24 cellular contexts compared by ENCODE assay signal in the genomic region with DNA sequence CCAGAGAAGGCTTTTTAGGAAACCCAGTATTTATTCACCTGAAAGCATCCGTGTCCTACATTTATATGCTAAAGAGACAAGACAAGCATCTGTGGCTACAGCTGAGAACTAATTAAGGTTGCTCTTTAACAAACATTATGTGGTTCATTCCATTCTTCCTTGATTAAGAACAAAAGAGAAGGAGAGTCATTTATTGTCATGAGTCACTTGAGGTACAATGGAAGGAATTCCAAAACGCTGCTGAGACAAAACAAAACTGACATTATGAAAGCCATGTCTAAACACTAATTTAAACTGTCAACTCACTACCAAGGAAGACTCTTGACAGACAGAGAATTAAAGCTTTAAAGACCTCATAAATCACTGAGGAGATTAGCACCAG.
DNase-seq lines count a peak whose midpoint lies in the region; ATAC-seq and TF ChIP-seq lines count a peak whose summit lies in the region.
"Had no signal": no experiment of that assay in that cellular context is flagged by ENCODE, and none has a peak within 500 bp of the region (broad histone marks: within the 10 kb centered on the region; RNA-seq: fewer than 3 reads in every experiment).

No MANE protein-coding gene starts in this region.

- H3K4me2 ChIP-seq in H9 (ENCODE audit: insufficient read depth, insufficient read length, low read length) (peak overlapping the region; percentile 62), neural progenitor cell (peak overlapping the region; percentile 61)

- H2BK120ac ChIP-seq in H9 (ENCODE audit: low read depth, low read length, poor library complexity, severe bottlenecking) = no peak overlapping the region

- H3T11ph ChIP-seq in H9 (ENCODE audit: low read length) = no peak overlapping the region

- H3K4me1 ChIP-seq in H9 (ENCODE audit: insufficient read depth, low read length) = peaks cover 5% of the 10 kb centered on the region
- peaks cover 29% of the 10 kb centered on the region for H3K4me1 ChIP-seq in neural progenitor cell
- no peaks in the 10 kb centered on the region for H3K4me1 ChIP-seq in prostate gland (replicated peaks)
- H3K4me1 ChIP-seq: esophagus squamous epithelium, left ventricle myocardium inferior, spleen had no signal

- no peak overlapping the region for H2AK5ac ChIP-seq in H9 (ENCODE audit: insufficient read length, low read length)

- H3K14ac ChIP-seq in H9 (ENCODE audit: insufficient read depth, low read length) = no peak overlapping the region

- H3K9me3 ChIP-seq in H9 (ENCODE audit: control insufficient read depth, low read depth, low read length) (no peaks in the 10 kb centered on the region), neural progenitor cell (ENCODE audit: low read depth) (no peaks in the 10 kb centered on the region), T-helper 17 cell (ENCODE audit: control insufficient read depth, low read length, poor library complexity, severe bottlenecking) (no peaks in the 10 kb centered on the region), prostate gland (no peaks in the 10 kb centered on the region)
- H3K9me3 ChIP-seq: esophagus squamous epithelium, left ventricle myocardium inferior, spleen had no signal

- no peak overlapping the region for H3K18ac ChIP-seq in H9 (ENCODE audit: insufficient read length, low read depth, low read length)

- no peak overlapping the region for H2BK12ac ChIP-seq in H9 (ENCODE audit: insufficient read length, low read depth, low read length)

- peaks cover 29% of the 10 kb centered on the region for H3F3A ChIP-seq in neural progenitor cell (ENCODE audit: low read depth)

- H3K27ac ChIP-seq in H9 (ENCODE audit: insufficient read length, low read depth, low read length) = peak overlapping the region; percentile 73
- H3K27ac ChIP-seq in neural progenitor cell = peak overlapping the region; percentile 86
- no peak overlapping the region for H3K27ac ChIP-seq in prostate gland
- H3K27ac ChIP-seq: dorsolateral prefrontal cortex, esophagus squamous epithelium, left ventricle myocardium inferior, spleen had no signal

- H3K36me3 Mint-ChIP-seq in H9 (ENCODE audit: insufficient read depth in 1 of 3, low read depth in 3 of 3) = peaks cover 0 to 2% (median 0%) of the 10 kb centered on the region in 3 experiments; a peak in 1 of 7 replicates
- no peaks in the 10 kb centered on the region for H3K36me3 Mint-ChIP-seq in neural progenitor cell
- H3K36me3 Mint-ChIP-seq in T-helper 17 cell (ENCODE audit: low read depth) = no peaks in the 10 kb centered on the region
- H3K36me3 Mint-ChIP-seq: immature natural killer cell, type B pancreatic cell had no signal

- no peak overlapping the region for H4K91ac ChIP-seq in H9 (ENCODE audit: insufficient read length, low read depth, low read length)

- no peak overlapping the region for H3K56ac ChIP-seq in H9 (ENCODE audit: insufficient read length, low read depth, low read length)

- H3K23ac ChIP-seq in H9 (ENCODE audit: insufficient read length, low read depth, low read length) = no peak overlapping the region

- TF ChIP-seq CTCF in H9 (conservative IDR thresholded peaks at IDR 0.05) (no peak), epithelial cell of proximal tubule (conservative IDR thresholded peaks at IDR 0.05; ENCODE audit: low read depth, low read length) (no peak), neural progenitor cell (IDR thresholded peaks at IDR 0.05) (no peak), prostate gland (IDR thresholded peaks at IDR 0.05) (no peak)

- H4K5ac ChIP-seq in H9 (ENCODE audit: insufficient read length, low read depth, low read length) = no peak overlapping the region

- no peaks in the 10 kb centered on the region for H3K79me2 ChIP-seq in H9 (ENCODE audit: insufficient read depth, low read length)
- H3K79me2 ChIP-seq in neural progenitor cell (ENCODE audit: low read depth) = no peaks in the 10 kb centered on the region

- TF ChIP-seq POLR2A in prostate gland (IDR thresholded peaks at IDR 0.05) = no peak

- H2AFZ ChIP-seq in H9 (ENCODE audit: low read length) = no peak overlapping the region
- no peak overlapping the region for H2AFZ ChIP-seq in neural progenitor cell (replicated peaks)

- no peaks in the 10 kb centered on the region for H3K79me1 ChIP-seq in H9 (ENCODE audit: insufficient read depth, low read depth, low read length, poor library complexity, severe bottlenecking)

- no CpG with 5 or more reads among the region's 2 CpGs for WGBS in H9 (ENCODE audit: extremely low coverage, insufficient read length, low lambda C conversion rate)
- 21% methylated on average over 2 of the region's 2 CpGs for WGBS in prostate gland

- no peaks in the 10 kb centered on the region for H3K23me2 ChIP-seq in H9 (ENCODE audit: insufficient read length, low read depth, low read length, poor library complexity, severe bottlenecking)

- intact Hi-C loops in prostate gland (cut with DNase I) = no loop called here

- no peak overlapping the region for H2BK15ac ChIP-seq in H9 (ENCODE audit: low read depth, low read length)

- H4K20me1 ChIP-seq in H9 (ENCODE audit: control insufficient read depth, insufficient read depth, insufficient read length) (no peaks in the 10 kb centered on the region), neural progenitor cell (ENCODE audit: low read depth) (no peaks in the 10 kb centered on the region)

- H4K8ac ChIP-seq in H9 (replicated peaks; ENCODE audit: insufficient read length, low read depth, low read length) = no peak overlapping the region

- H3K4ac ChIP-seq in H9 (ENCODE audit: low read depth, low read length) = no peak overlapping the region

- no peak overlapping the region for H2BK5ac ChIP-seq in H9 (ENCODE audit: insufficient read length, low read length)

- no peaks in the 10 kb centered on the region; a peak in 1 of 5 replicates for H3K9me3 Mint-ChIP-seq in H9
- H3K9me3 Mint-ChIP-seq in neural progenitor cell = no peaks in the 10 kb centered on the region
- H3K9me3 Mint-ChIP-seq: CD4-positive, alpha-beta T cell; type B pancreatic cell had no signal

- H3K27ac Mint-ChIP-seq in H9 (peak overlapping the region in 2 of 3 experiments; percentile 76 to 91; a peak in 4 of 7 replicates), neural progenitor cell (no peak overlapping the region), T-helper 17 cell (no peak overlapping the region)
- H3K27ac Mint-ChIP-seq: activated CD8-positive, alpha-beta T cell treated with anti-CD3 and anti-CD28 coated beads, Interleukin-2, amount 10 ng/mL, durations not matched to agents 7 days and 5 days; CD4-positive, alpha-beta T cell; immature natural killer cell; type B pancreatic cell had no signal

- no peaks in the 10 kb centered on the region for H3K27me3 ChIP-seq in H9 (ENCODE audit: insufficient read depth, low read length)
- H3K27me3 ChIP-seq in neural progenitor cell = peaks cover 3% of the 10 kb centered on the region
- no peaks in the 10 kb centered on the region for H3K27me3 ChIP-seq in prostate gland (replicated peaks; ENCODE audit: insufficient read depth)
- H3K27me3 ChIP-seq: esophagus squamous epithelium, spleen had no signal

- no peak overlapping the region for H2BK20ac ChIP-seq in H9 (ENCODE audit: low read depth, low read length, poor library complexity, severe bottlenecking)

- peaks cover 37 to 45% of the 10 kb centered on the region in 2 experiments for H3K4me1 Mint-ChIP-seq in H9
- peaks cover 4% of the 10 kb centered on the region for H3K4me1 Mint-ChIP-seq in neural progenitor cell
- no peaks in the 10 kb centered on the region for H3K4me1 Mint-ChIP-seq in T-helper 17 cell
- H3K4me1 Mint-ChIP-seq: immature natural killer cell had no signal

- no peak overlapping the region for H3K4me3 Mint-ChIP-seq in H9
- H3K4me3 Mint-ChIP-seq in neural progenitor cell = no peak overlapping the region
- H3K4me3 Mint-ChIP-seq in T-helper 17 cell = no peak overlapping the region
- H3K4me3 Mint-ChIP-seq: activated CD8-positive, alpha-beta T cell treated with anti-CD3 and anti-CD28 coated beads, Interleukin-2, amount 10 ng/mL, durations not matched to agents 7 days and 5 days; CD4-positive, alpha-beta T cell; immature natural killer cell; type B pancreatic cell had no signal

- H3K27me3 Mint-ChIP-seq in H9 (ENCODE audit: low read depth) = peaks cover 23% of the 10 kb centered on the region
- H3K27me3 Mint-ChIP-seq in neural progenitor cell (ENCODE audit: insufficient read depth, low read depth) = no peaks in the 10 kb centered on the region
- no peaks in the 10 kb centered on the region for H3K27me3 Mint-ChIP-seq in T-helper 17 cell

- H3K4me3 ChIP-seq in epithelial cell of proximal tubule (ENCODE audit: low read depth, low read length) (no peak overlapping the region), neural progenitor cell (no peak overlapping the region), prostate gland (no peak overlapping the region)
- H3K4me3 ChIP-seq: dorsolateral prefrontal cortex, esophagus squamous epithelium, left ventricle myocardium inferior, spleen had no signal

- H3K36me3 ChIP-seq in neural progenitor cell (no peaks in the 10 kb centered on the region), prostate gland (no peaks in the 10 kb centered on the region)
- H3K36me3 ChIP-seq: esophagus squamous epithelium, left ventricle myocardium inferior, spleen had no signal

- no peak for DNase-seq in H9
- DNase-seq in RPMI7951 (ENCODE audit: low read depth) = peak; percentile 12
- DNase-seq in epithelial cell of proximal tubule (ENCODE audit: low read depth) = peak; percentile 43
- DNase-seq in neural progenitor cell (ENCODE audit: low spot score) = peak; percentile 59
- no peak for DNase-seq in T-helper 17 cell
- DNase-seq in prostate gland (ENCODE audit: low spot score) = no peak
- no peak for DNase-seq in hypothalamus (lab: John Stamatoyannopoulos, UW)
- DNase-seq: activated CD8-positive, alpha-beta T cell treated with anti-CD3 and anti-CD28 coated beads, Interleukin-2, amount 10 ng/mL, durations not matched to agents 7 days and 5 days; activated T-cell treated with anti-CD3 and anti-CD28 coated beads, Interleukin-2, amount 50 U/mL, for 1 hour; amniotic stem cell; caudate nucleus; CD4-positive, alpha-beta T cell; dorsolateral prefrontal cortex; esophagus squamous epithelium; immature natural killer cell; left ventricle myocardium inferior; midbrain; NCI-H345; NK-92 treated with Interleukin-12 subunit alpha and Interleukin-12 subunit beta, amount 100 ng/mL, for 24 hours; spleen; T1000 had no signal

- H3K9ac ChIP-seq in H9 (ENCODE audit: extremely low read depth, insufficient read length, low read length) (no peak overlapping the region), neural progenitor cell (no peak overlapping the region)

- ATAC-seq in T-helper 17 cell (no peak), HG03045 (IDR thresholded peaks at IDR 0.05; ENCODE audit: unreplicated experiment) (no peak)
- ATAC-seq: activated CD8-positive, alpha-beta T cell treated with anti-CD3 and anti-CD28 coated beads, Interleukin-2, amount 10 ng/mL, durations not matched to agents 7 days and 5 days; SK-N-SH treated with all-trans-retinoic acid at 6 μM for 48 hours had no signal

Comparison
In these comparisons a context has a peak if more than half of its experiments do, and no peak if none do; other contexts are left out.
1. DNase-seq: peak in RPMI7951 (single experiment), epithelial cell of proximal tubule (single experiment) and neural progenitor cell (single experiment); none in H9 (single experiment), T-helper 17 cell (0 of 3), prostate gland (single experiment) and hypothalamus (0 of 51).
2. H3K27ac ChIP-seq: peak in H9 (single experiment) and neural progenitor cell (single experiment); none in prostate gland (0 of 2).
3. H3K27ac Mint-ChIP-seq: peak in H9 (2 of 3); none in neural progenitor cell (single experiment) and T-helper 17 cell (single experiment).